ENCODE assay signal across 16 cellular contexts in the genomic region with DNA sequence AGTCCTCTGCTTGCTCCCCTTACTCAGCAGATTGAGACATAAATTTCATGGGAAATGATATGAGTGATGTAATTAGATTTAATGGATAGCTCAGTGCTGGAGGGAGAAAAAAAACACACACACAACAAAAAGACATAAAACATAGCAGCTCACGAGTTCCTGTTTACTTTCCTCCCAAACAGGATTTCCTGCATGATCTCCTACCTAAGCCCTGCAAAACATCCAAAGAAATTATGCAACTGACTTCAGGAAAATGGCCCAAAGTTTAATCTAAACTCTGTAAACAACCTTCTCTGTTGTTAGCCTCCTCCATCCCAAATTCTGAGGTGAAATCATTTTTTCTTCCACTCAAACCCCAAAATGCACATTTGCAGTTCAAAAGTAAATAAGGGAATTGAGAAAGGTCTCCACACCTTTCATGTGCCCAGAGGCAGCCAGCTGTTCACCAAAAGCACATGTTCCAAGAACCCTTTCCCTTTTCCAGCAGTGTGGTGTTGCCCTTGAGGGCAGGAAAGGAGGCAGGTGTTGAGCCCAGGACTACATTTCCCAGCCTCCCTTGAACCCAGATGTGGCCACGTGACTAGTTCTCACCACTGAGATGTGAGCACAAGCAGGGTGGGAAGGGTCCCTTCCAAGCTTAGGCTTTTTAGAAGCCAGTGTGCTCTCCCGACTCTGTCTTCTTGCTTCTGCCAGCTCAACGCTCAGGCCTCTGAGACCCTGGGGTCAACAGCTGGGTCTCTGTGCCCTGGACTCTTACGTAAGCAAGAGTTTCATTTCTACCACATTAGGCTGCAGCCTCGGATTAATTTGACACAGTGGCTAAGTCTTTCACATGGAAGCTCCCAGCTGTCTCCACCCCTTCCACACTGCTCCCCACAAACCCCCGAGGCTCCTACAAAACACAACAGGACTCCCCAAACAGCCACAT.
DNase-seq lines count a peak whose midpoint lies in the region; ATAC-seq and TF ChIP-seq lines count a peak whose summit lies in the region.
"Had no signal": no experiment of that assay in that cellular context is flagged by ENCODE, and none has a peak within 500 bp of the region (broad histone marks: within the 10 kb centered on the region; RNA-seq: fewer than 3 reads in every experiment).

No MANE protein-coding gene starts in this region.

- H3K27ac ChIP-seq in 22Rv1 (peak overlapping the region; percentile 43), PC-3 (ENCODE audit: low read length) (no peak overlapping the region), dorsolateral prefrontal cortex (peak overlapping the region in 1 of 59 donors; percentile 14)
- H3K27ac ChIP-seq: cardiac muscle cell, KMS-11 had no signal

- no peaks in the 10 kb centered on the region for H3K27me3 ChIP-seq in PC-3 (ENCODE audit: low read length)
- no peaks in the 10 kb centered on the region for H3K27me3 ChIP-seq in dorsolateral prefrontal cortex
- H3K27me3 ChIP-seq: cardiac muscle cell had no signal

- no peaks in the 10 kb centered on the region for H3K9me3 ChIP-seq in PC-3 (ENCODE audit: low read length)

- TF ChIP-seq CTCF in 22Rv1 (IDR thresholded peaks at IDR 0.05), result no peak
- TF ChIP-seq CTCF in PC-3 (conservative IDR thresholded peaks at IDR 0.05; ENCODE audit: low read depth, low read length), result no peak
- no peak for TF ChIP-seq CTCF in dorsolateral prefrontal cortex (IDR thresholded peaks at IDR 0.05 in 54 of 56, conservative IDR thresholded peaks at IDR 0.05 in 2 of 56; ENCODE audit: low read depth in 1 of 56, partially characterized antibody in 56 of 56)

- CTCF ChIA-PET in PC-3 (lab: Charles Lee), result interaction anchor here (0.7 kb wide), 1 partner anchor 116 kb away, joined by 3 read pairs; no protein-coding TSS in a partner anchor

- no TSS peak for BruUV-seq in PC-3 (replicated peaks; lab: Mats Ljungman, UMichigan)

- POLR2A ChIA-PET in PC-3 (lab: Charles Lee; ENCODE audit: unreplicated experiment), result no interaction called here

- no peaks in the 10 kb centered on the region for H4K20me1 ChIP-seq in PC-3 (ENCODE audit: low read length)

- H2AFZ ChIP-seq in PC-3 (ENCODE audit: low read length), result no peak overlapping the region

- H3K4me1 ChIP-seq in PC-3 (ENCODE audit: insufficient read depth, low read length), result peaks cover 11% of the 10 kb centered on the region

- H3K36me3 ChIP-seq in PC-3 (ENCODE audit: low read depth, low read length), result no peaks in the 10 kb centered on the region
- H3K36me3 ChIP-seq: cardiac muscle cell had no signal

- intact Hi-C loops in PC-3 (cut with micrococcal nuclease) (no loop called here), dorsolateral prefrontal cortex (cut with DNase I) (no loop called here)

- H3K9ac ChIP-seq in PC-3 (ENCODE audit: low read length), result no peak overlapping the region
- H3K9ac ChIP-seq: KMS-11 had no signal

- H3K4me3 ChIP-seq in PC-3 (ENCODE audit: low read length) (no peak overlapping the region), dorsolateral prefrontal cortex (no peak overlapping the region)
- H3K4me3 ChIP-seq: cardiac muscle cell had no signal

- DNase-seq in ELF-1 (ENCODE audit: low read depth, low spot score) (peak; percentile 75), PC-3 (peak; percentile 42), iPS-NIHi11 (ENCODE audit: low spot score) (peak; percentile 81), dorsolateral prefrontal cortex (no peak), NCI-H2196 (lab: John Stamatoyannopoulos, UW; ENCODE audit: unreplicated experiment) (no peak)
- DNase-seq in activated CD4-positive, alpha-beta T cell treated with anti-CD3 and anti-CD28 coated beads for 48 hours, result no peak
- DNase-seq: activated CD8-positive, alpha-beta memory T cell treated with anti-CD3 and anti-CD28 coated beads, Interleukin-2, amount 50 U/mL, for 48 hours; NCI-H2029; retina; stimulated activated CD4-positive, alpha-beta T cell treated with anti-CD3 and anti-CD28 coated beads, Interleukin-4, amount 100 ng/mL, for 1 hour; T-cell had no signal

- no peaks in the 10 kb centered on the region for H3K79me2 ChIP-seq in PC-3 (ENCODE audit: low read length)

- peak; percentile 74 for ATAC-seq in PC-3
- no peak for ATAC-seq in HG02763 (IDR thresholded peaks at IDR 0.05; ENCODE audit: unreplicated experiment)
- ATAC-seq: activated CD4-positive, CD25-positive, alpha-beta regulatory T cell treated with anti-CD3 and anti-CD28 coated beads, Interleukin-2, amount 50 U/mL, for 24 hours; T-cell had no signal

- H3F3A ChIP-seq in PC-3 (ENCODE audit: low read length, unreplicated experiment), result no peaks in the 10 kb centered on the region

- H3K9me2 ChIP-seq in PC-3 (replicated peaks; ENCODE audit: low read length), result no peaks in the 10 kb centered on the region

- H3K4me2 ChIP-seq in PC-3 (ENCODE audit: low read length), result 0 out of 2 replicates have a peak overlapping the region, but pooled peaks have one; percentile 5
- H3K4me2 ChIP-seq: KMS-11 had no signal

Comparison
In these comparisons a context has a peak if more than half of its experiments do, and no peak if none do; other contexts are left out.
1. DNase-seq: peak in ELF-1 (single experiment), PC-3 (single experiment) and iPS-NIHi11 (single experiment); none in activated CD4-positive, alpha-beta T cell treated with anti-CD3 and anti-CD28 coated beads for 48 hours (single experiment), dorsolateral prefrontal cortex (0 of 10) and NCI-H2196 (single experiment).